In the genomic region with DNA sequence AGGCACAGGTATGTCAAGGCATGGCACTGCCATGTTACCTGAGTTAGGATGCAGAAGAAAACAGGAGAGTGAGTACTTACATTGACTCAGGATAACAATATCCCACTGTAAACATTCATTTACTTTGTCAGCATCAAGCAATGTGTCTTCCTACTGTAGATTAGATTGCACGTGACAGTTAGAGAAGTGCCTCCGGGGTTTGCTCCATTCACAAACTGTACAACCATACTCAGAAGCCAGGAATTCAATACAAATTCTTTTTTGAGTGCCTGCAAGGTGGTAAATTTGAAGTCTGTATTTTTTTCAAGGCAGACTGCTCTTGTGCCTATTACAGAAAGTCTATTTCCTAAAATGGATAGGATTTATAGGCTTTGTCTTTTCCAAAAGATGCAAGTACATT, we compare ENCODE assay signal across 22 cellular contexts.
"Had no signal": no experiment of that assay in that cellular context is flagged by ENCODE, and none has a peak within 500 bp of the region (broad histone marks: within the 10 kb centered on the region; RNA-seq: fewer than 3 reads in every experiment).

No MANE protein-coding gene starts in this region.

- H3K27me3 ChIP-seq: esophagus squamous epithelium, gastroesophageal sphincter, hepatocyte had no signal

- H3K27ac ChIP-seq: coronary artery, dorsolateral prefrontal cortex, epithelial cell of prostate, esophagus squamous epithelium, gastroesophageal sphincter, heart left ventricle, hepatocyte, left ventricle myocardium inferior, lower lobe of right lung had no signal

- DNase-seq: dermis blood vessel endothelial cell; dorsolateral prefrontal cortex; effector CD4-positive, alpha-beta T cell; effector memory CD4-positive, alpha-beta T cell; erythroblast; esophagus squamous epithelium; foreskin fibroblast; heart left ventricle; hypothalamus; immature natural killer cell; islet precursor cell; kidney; kidney glomerular epithelial cell; left colon; left ventricle myocardium inferior; lower lobe of right lung; mesendoderm; midbrain had no signal

- H3K36me3 ChIP-seq: esophagus squamous epithelium, gastroesophageal sphincter, heart left ventricle, left ventricle myocardium inferior, lower lobe of right lung had no signal

- H3K9me3 ChIP-seq: esophagus squamous epithelium, left ventricle myocardium inferior, lower lobe of right lung had no signal

- H3K4me2 ChIP-seq: hepatocyte had no signal

- H2AFZ ChIP-seq: hepatocyte had no signal

- H3K4me3 ChIP-seq: coronary artery, dorsolateral prefrontal cortex, esophagus squamous epithelium, gastroesophageal sphincter, heart left ventricle, hepatocyte, left ventricle myocardium inferior, lower lobe of right lung had no signal

- H3K4me1 ChIP-seq: esophagus squamous epithelium, gastroesophageal sphincter, lower lobe of right lung had no signal
